23 cellular contexts compared by ENCODE assay signal in the genomic region with DNA sequence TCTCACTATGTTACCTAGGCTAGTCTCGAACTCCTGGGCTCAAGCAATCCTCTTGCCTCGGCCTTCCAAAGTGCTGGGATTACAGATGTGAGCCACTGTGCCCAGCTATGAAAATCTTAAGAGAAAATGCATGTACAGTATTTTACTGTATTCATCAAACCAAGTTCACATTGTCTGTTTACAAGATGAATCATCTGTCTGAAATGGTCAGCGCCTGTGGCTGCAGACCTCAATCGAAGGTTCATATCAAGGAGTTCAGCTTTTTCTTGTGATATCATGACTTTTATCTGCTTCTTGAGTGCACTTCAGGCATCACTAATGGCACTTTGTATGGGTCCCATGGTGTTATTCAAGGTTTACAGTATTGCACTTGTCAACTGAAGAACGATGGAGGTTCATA.
DNase-seq lines count a peak whose midpoint lies in the region; ATAC-seq, FAIRE-seq and TF ChIP-seq lines count a peak whose summit lies in the region.
"Had no signal": no experiment of that assay in that cellular context is flagged by ENCODE, and none has a peak within 500 bp of the region (broad histone marks: within the 10 kb centered on the region; RNA-seq: fewer than 3 reads in every experiment).

No MANE protein-coding gene starts in this region.

- H3K36me3 ChIP-seq in astrocyte (ENCODE audit: insufficient read depth, low read length), result no peaks in the 10 kb centered on the region
- H3K36me3 ChIP-seq: thyroid gland, WERI-Rb-1 had no signal

- no peak overlapping the region for H3K27ac Mint-ChIP-seq in astrocyte (ENCODE audit: unreplicated experiment)
- H3K27ac Mint-ChIP-seq: activated naive CD8-positive, alpha-beta T cell treated with anti-CD3 and anti-CD28 coated beads, Interleukin-2, amount 50 U/mL, for 24 hours; CD4-positive, CD25-positive, alpha-beta regulatory T cell; nephron had no signal

- H3K27me3 Mint-ChIP-seq in astrocyte (ENCODE audit: low read depth, unreplicated experiment), result no peaks in the 10 kb centered on the region
- H3K27me3 Mint-ChIP-seq: activated naive CD8-positive, alpha-beta T cell treated with anti-CD3 and anti-CD28 coated beads, Interleukin-2, amount 50 U/mL, for 24 hours; CD4-positive, CD25-positive, alpha-beta regulatory T cell had no signal

- no peak for TF ChIP-seq CTCF in AG10803 (conservative IDR thresholded peaks at IDR 0.05; ENCODE audit: low read length)
- no peak for TF ChIP-seq CTCF in astrocyte (IDR thresholded peaks at IDR 0.05; ENCODE audit: insufficient read depth, low read depth, low read length)

- no peak for FAIRE-seq in astrocyte (lab: Jason Lieb, UNC)

- no peak overlapping the region for H3K4me3 Mint-ChIP-seq in astrocyte (ENCODE audit: unreplicated experiment)
- H3K4me3 Mint-ChIP-seq: activated naive CD8-positive, alpha-beta T cell treated with anti-CD3 and anti-CD28 coated beads, Interleukin-2, amount 50 U/mL, for 24 hours; CD4-positive, CD25-positive, alpha-beta regulatory T cell; nephron had no signal

- H3K79me2 ChIP-seq in astrocyte (ENCODE audit: insufficient read depth, low read length), result no peaks in the 10 kb centered on the region

- H3K27me3 ChIP-seq in astrocyte (ENCODE audit: insufficient read depth, low read length), result no peaks in the 10 kb centered on the region
- H3K27me3 ChIP-seq: thyroid gland had no signal

- H3K4me3 ChIP-seq in AG10803 (ENCODE audit: low read length), result no peak overlapping the region
- H3K4me3 ChIP-seq in astrocyte (ENCODE audit: insufficient read depth, low read depth, low read length), result no peak overlapping the region
- H3K4me3 ChIP-seq: thyroid gland had no signal

- H3K4me2 ChIP-seq in astrocyte (ENCODE audit: low read length), result peak overlapping the region; percentile 53

- DNase-seq in AG10803 (ENCODE audit: low read depth) (peak; percentile 16), M059J (ENCODE audit: low read depth) (peak; percentile 91), astrocyte (ENCODE audit: low read depth) (peak; percentile 88), iris pigment epithelial cell (ENCODE audit: low read depth) (peak; percentile 89), amniotic stem cell (lab: John Stamatoyannopoulos, UW) (no peak), DMS 273 treated with DMSO at 0.1 percent for 48 hours (lab: John Stamatoyannopoulos, UW) (no peak)
- DNase-seq: activated CD8-positive, alpha-beta memory T cell treated with anti-CD3 and anti-CD28 coated beads, Interleukin-2, amount 50 U/mL, for 48 hours; activated effector memory CD4-positive, alpha-beta T cell treated with anti-CD3 and anti-CD28 coated beads, Interleukin-2, amount 50 U/mL, for 16 hours; activated naive CD8-positive, alpha-beta T cell treated with anti-CD3 and anti-CD28 coated beads, Interleukin-2, amount 50 U/mL, for 24 hours; CD4-positive, CD25-positive, alpha-beta regulatory T cell; central memory CD4-positive, alpha-beta T cell; DMS79; erythroblast; NCI-H187; NCI-H345; NCI-H82; stimulated activated CD4-positive, alpha-beta T cell treated with anti-CD3 and anti-CD28 coated beads, Interleukin-2, amount 100 ng/mL, for 24 hours; stimulated activated naive CD8-positive, alpha-beta T cell treated with anti-CD3 and anti-CD28 coated beads, Interleukin-15, Interleukin-2, amounts not matched to agents 100 U/mL and 50 U/mL, for 24 hours; thyroid gland; WERI-Rb-1 had no signal

- H3K4me1 Mint-ChIP-seq in astrocyte (ENCODE audit: low read depth, unreplicated experiment), result peaks cover 15% of the 10 kb centered on the region
- H3K4me1 Mint-ChIP-seq: activated naive CD8-positive, alpha-beta T cell treated with anti-CD3 and anti-CD28 coated beads, Interleukin-2, amount 50 U/mL, for 24 hours; CD4-positive, CD25-positive, alpha-beta regulatory T cell had no signal

- H4K20me1 ChIP-seq in astrocyte (ENCODE audit: insufficient read depth, low read length), result no peaks in the 10 kb centered on the region

- no peak overlapping the region for H2AFZ ChIP-seq in astrocyte (ENCODE audit: low read depth, low read length)

- no peak for ATAC-seq in HG02852 (IDR thresholded peaks at IDR 0.05; ENCODE audit: unreplicated experiment)
- no peak for ATAC-seq in HG03135 (IDR thresholded peaks at IDR 0.05; ENCODE audit: unreplicated experiment)
- ATAC-seq: activated naive CD8-positive, alpha-beta T cell treated with anti-CD3 and anti-CD28 coated beads, Interleukin-2, amount 50 U/mL, for 24 hours; stimulated activated naive CD8-positive, alpha-beta T cell treated with anti-CD3 and anti-CD28 coated beads, Interleukin-15, Interleukin-2, amounts not matched to agents 100 U/mL and 50 U/mL, for 24 hours had no signal

- H3K9me3 Mint-ChIP-seq in astrocyte (ENCODE audit: unreplicated experiment), result no peaks in the 10 kb centered on the region
- H3K9me3 Mint-ChIP-seq: activated naive CD8-positive, alpha-beta T cell treated with anti-CD3 and anti-CD28 coated beads, Interleukin-2, amount 50 U/mL, for 24 hours; CD4-positive, CD25-positive, alpha-beta regulatory T cell; nephron had no signal

- no peak overlapping the region for H3K9ac ChIP-seq in astrocyte (ENCODE audit: low read length)

- no peaks in the 10 kb centered on the region for H3K9me3 ChIP-seq in astrocyte (ENCODE audit: insufficient read depth, low read depth, low read length)
- H3K9me3 ChIP-seq: thyroid gland had no signal

- no peaks in the 10 kb centered on the region for H3K36me3 Mint-ChIP-seq in astrocyte (ENCODE audit: low read depth, unreplicated experiment)
- H3K36me3 Mint-ChIP-seq: CD4-positive, CD25-positive, alpha-beta regulatory T cell had no signal

- H3K27ac ChIP-seq in astrocyte (ENCODE audit: low read depth, low read length), result peak overlapping the region; percentile 34
- H3K27ac ChIP-seq: thyroid gland, WERI-Rb-1 had no signal

- H3K4me1 ChIP-seq in astrocyte (ENCODE audit: insufficient read depth, low read length), result peaks cover 19% of the 10 kb centered on the region
- H3K4me1 ChIP-seq: thyroid gland had no signal

Comparison
In these comparisons a context has a peak if more than half of its experiments do, and no peak if none do; other contexts are left out.
1. DNase-seq: peak in AG10803 (single experiment), M059J (single experiment), astrocyte (single experiment) and iris pigment epithelial cell (single experiment); none in amniotic stem cell (single experiment) and DMS 273 treated with DMSO at 0.1 percent for 48 hours (single experiment).